In the genomic region with DNA sequence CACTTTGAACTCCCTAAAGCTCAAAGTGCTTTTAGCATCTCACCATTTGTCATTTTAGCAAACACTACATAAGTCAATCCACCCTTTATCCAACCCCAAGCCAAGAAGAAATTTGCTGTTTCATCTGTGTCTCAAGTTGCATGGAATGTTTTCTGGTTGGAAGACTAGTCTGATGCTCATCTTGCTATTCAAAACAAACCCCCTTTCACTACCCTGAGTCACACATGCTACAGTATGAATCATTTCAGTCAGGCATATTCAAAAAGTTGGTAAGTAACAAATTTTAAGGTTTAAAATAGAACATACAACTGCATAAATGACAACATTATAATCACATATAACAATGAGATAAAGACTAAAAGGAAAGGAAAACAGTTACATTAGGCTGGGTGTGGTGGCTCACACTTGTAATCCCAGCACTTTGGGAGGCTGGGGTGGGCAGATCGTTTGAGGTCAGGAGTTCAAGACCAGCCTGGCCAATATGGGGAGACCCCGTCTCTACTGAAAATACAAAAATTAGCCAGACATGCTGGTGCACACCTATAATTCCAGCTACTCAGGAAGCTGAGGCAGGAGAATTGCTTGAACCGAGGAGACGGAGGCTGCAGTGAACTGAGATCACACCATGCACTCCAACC, we compare ENCODE assay signal across 10 cellular contexts. TPM values are rescaled to one million over a fixed set of nuclear protein-coding genes. Genes with fewer than 3 reads are reported as not detected.
DNase-seq lines count a peak whose midpoint lies in the region; ATAC-seq and TF ChIP-seq lines count a peak whose summit lies in the region.
"Had no signal": no experiment of that assay in that cellular context is flagged by ENCODE, and none has a peak within 500 bp of the region (broad histone marks: within the 10 kb centered on the region; RNA-seq: fewer than 3 reads in every experiment).

No MANE protein-coding gene starts in this region.

- no TSS peak for BruUV-seq in mammary epithelial cell (replicated peaks; lab: Mats Ljungman, UMichigan)

- H3K9me3 Mint-ChIP-seq in glutamatergic neuron (ENCODE audit: unreplicated experiment), result peaks cover 2% of the 10 kb centered on the region
- H3K9me3 Mint-ChIP-seq: IgD-negative memory B cell had no signal

- no peak for TF ChIP-seq CTCF in mammary epithelial cell (conservative IDR thresholded peaks at IDR 0.05 in 1 of 2, IDR thresholded peaks at IDR 0.05 in 1 of 2; ENCODE audit: extremely low read depth in 1 of 2, insufficient read depth in 1 of 2, low read depth in 1 of 2, low read length in 2 of 2)
- TF ChIP-seq CTCF in osteoblast (IDR thresholded peaks at IDR 0.05; ENCODE audit: extremely low read depth, low read depth, low read length), result no peak
- no peak for TF ChIP-seq CTCF in glutamatergic neuron (IDR thresholded peaks at IDR 0.05; ENCODE audit: partially characterized antibody, unreplicated experiment)

- H3K4me3 ChIP-seq in mammary epithelial cell (replicated peaks in 1 of 3; ENCODE audit: insufficient read depth in 1 of 3, low read depth in 2 of 3, low read length in 3 of 3) (no peak overlapping the region), osteoblast (ENCODE audit: insufficient read depth, low read length) (no peak overlapping the region)

- no peak overlapping the region for H3K27ac Mint-ChIP-seq in glutamatergic neuron (ENCODE audit: unreplicated experiment)

- 91% methylated on average over 1 of the region's 4 CpGs for WGBS in mammary epithelial cell (ENCODE audit: low coverage, missing lambda C conversion rate)

- no peaks in the 10 kb centered on the region for H3K36me3 Mint-ChIP-seq in glutamatergic neuron (ENCODE audit: unreplicated experiment)
- H3K36me3 Mint-ChIP-seq: IgD-negative memory B cell had no signal

- no peak overlapping the region for H2AFZ ChIP-seq in mammary epithelial cell (ENCODE audit: low read depth, low read length)
- H2AFZ ChIP-seq in osteoblast (ENCODE audit: low read length), result no peak overlapping the region

- no peaks in the 10 kb centered on the region for H3K27me3 ChIP-seq in mammary epithelial cell (ENCODE audit: insufficient read depth, low read length)
- no peaks in the 10 kb centered on the region for H3K27me3 ChIP-seq in osteoblast (ENCODE audit: insufficient read depth, low read length)

- dilution Hi-C loops in mammary epithelial cell (cut with HindIII; ENCODE audit: low sequenced_read_pairs), result no loop called here

- ATAC-seq in HG02938 (IDR thresholded peaks at IDR 0.05; ENCODE audit: unreplicated experiment), result no peak
- no peak for ATAC-seq in GM18907 (IDR thresholded peaks at IDR 0.05; ENCODE audit: unreplicated experiment)

- H3K4me2 ChIP-seq in mammary epithelial cell (ENCODE audit: insufficient read depth, low read depth, low read length), result no peak overlapping the region
- peak overlapping the region; percentile 56 for H3K4me2 ChIP-seq in osteoblast (ENCODE audit: insufficient read depth, low read length)

- no peaks in the 10 kb centered on the region for H3K4me1 Mint-ChIP-seq in glutamatergic neuron (ENCODE audit: low read depth, unreplicated experiment)

- peaks cover 2% of the 10 kb centered on the region for H3K36me3 ChIP-seq in mammary epithelial cell (ENCODE audit: insufficient read depth, low read length)
- H3K36me3 ChIP-seq in osteoblast (ENCODE audit: insufficient read depth, low read length), result peaks cover 11% of the 10 kb centered on the region

- no peak overlapping the region for H3K4me3 Mint-ChIP-seq in glutamatergic neuron (ENCODE audit: unreplicated experiment)
- H3K4me3 Mint-ChIP-seq: IgD-negative memory B cell had no signal

- DNase-seq in EH (ENCODE audit: low read depth) (peak; percentile 97), OCI-M1 (lab: John Stamatoyannopoulos, UW) (peak; percentile 25), mammary epithelial cell (peak; percentile 91), osteoblast (ENCODE audit: insufficient read length, low spot score, missing footprints) (peak; percentile 89), glutamatergic neuron (no peak), NCI-H128 (lab: John Stamatoyannopoulos, UW; ENCODE audit: unreplicated experiment) (no peak)
- DNase-seq: effector memory CD4-positive, alpha-beta T cell had no signal

- CTCF ChIA-PET in mammary epithelial cell (lab: Charles Lee; ENCODE audit: low non-redundant PET), result interaction anchor here (0.6 kb wide), 1 partner anchor 31 kb away, joined by 12 read pairs; no protein-coding TSS in a partner anchor

- intact Hi-C loops in mammary epithelial cell (cut with micrococcal nuclease), result no loop called here

- in situ Hi-C loops in mammary epithelial cell (cut with MboI; ENCODE audit: low sequenced_read_pairs in 2 of 2), result no loop called here

- H3K27me3 Mint-ChIP-seq in glutamatergic neuron (ENCODE audit: unreplicated experiment), result peaks cover 3% of the 10 kb centered on the region
- H3K27me3 Mint-ChIP-seq: IgD-negative memory B cell had no signal

- H3K4me1 ChIP-seq in mammary epithelial cell (ENCODE audit: insufficient read depth, low read length), result peaks cover 27% of the 10 kb centered on the region
- peaks cover 37% of the 10 kb centered on the region for H3K4me1 ChIP-seq in osteoblast (ENCODE audit: insufficient read depth, low read length)

- no peaks in the 10 kb centered on the region for H4K20me1 ChIP-seq in mammary epithelial cell (ENCODE audit: insufficient read depth, low read length)
- no peaks in the 10 kb centered on the region for H4K20me1 ChIP-seq in osteoblast (ENCODE audit: insufficient read depth, low read length)

- H3K27ac ChIP-seq in mammary epithelial cell (ENCODE audit: insufficient read depth, low read depth, low read length), result peak overlapping the region; percentile 53
- peak overlapping the region; percentile 83 for H3K27ac ChIP-seq in osteoblast (ENCODE audit: low read depth, low read length)

- no peak overlapping the region for H3K9ac ChIP-seq in mammary epithelial cell (ENCODE audit: insufficient read depth, low read length)

- H3K79me2 ChIP-seq in mammary epithelial cell (ENCODE audit: insufficient read depth, low read length), result peaks cover 4% of the 10 kb centered on the region
- H3K79me2 ChIP-seq in osteoblast (ENCODE audit: insufficient read depth, low read length), result peaks cover 37% of the 10 kb centered on the region

- H3K9me3 ChIP-seq in mammary epithelial cell (replicated peaks; ENCODE audit: insufficient read depth, low read length) (no peaks in the 10 kb centered on the region), osteoblast (ENCODE audit: low read depth, low read length) (no peaks in the 10 kb centered on the region)

RNA-seq across cellular contexts. Expression of gene DSTYK, which starts 38.7 kb away (rescaled TPM):
- total RNA-seq in mammary epithelial cell (10 to 100 TPM; 11.0 to 19.2 TPM), osteoblast (16.5 and 18.1 TPM in 2 replicates), glutamatergic neuron (ENCODE audit: unreplicated experiment) (9.2 TPM)
- polyA plus RNA-seq in mammary epithelial cell, result 6.0 TPM
- polyA minus RNA-seq in mammary epithelial cell, result 6.4 TPM

RNA-seq across cellular contexts. Expression of gene RBBP5, which starts 51.1 kb away (rescaled TPM):
- total RNA-seq in mammary epithelial cell, result 10 to 100 TPM; 15.2 to 17.5 TPM
- 9.0 TPM for polyA plus RNA-seq in mammary epithelial cell
- polyA minus RNA-seq in mammary epithelial cell, result 17.9 TPM
- total RNA-seq in osteoblast, result 16.5 and 19.5 TPM in 2 replicates
- total RNA-seq in glutamatergic neuron (ENCODE audit: unreplicated experiment), result 20.6 TPM

RNA-seq across cellular contexts. Expression of gene TMCC2, which starts 54.9 kb away (rescaled TPM):
- total RNA-seq in mammary epithelial cell, result 10 to 100 TPM in 1 of 2 donors, 1 to 10 TPM in 1; 1.5 to 11.5 TPM
- 1.4 TPM for polyA plus RNA-seq in mammary epithelial cell
- 2.4 TPM for polyA minus RNA-seq in mammary epithelial cell
- 1.8 and 2.9 TPM in 2 replicates for total RNA-seq in osteoblast
- 80.1 TPM for total RNA-seq in glutamatergic neuron (ENCODE audit: unreplicated experiment)

Comparison
In these comparisons a context has a peak if more than half of its experiments do, and no peak if none do; other contexts are left out.
1. DNase-seq: peak in EH (single experiment), OCI-M1 (single experiment), mammary epithelial cell (single experiment) and osteoblast (single experiment); none in glutamatergic neuron (single experiment) and NCI-H128 (single experiment).